In the genomic region with DNA sequence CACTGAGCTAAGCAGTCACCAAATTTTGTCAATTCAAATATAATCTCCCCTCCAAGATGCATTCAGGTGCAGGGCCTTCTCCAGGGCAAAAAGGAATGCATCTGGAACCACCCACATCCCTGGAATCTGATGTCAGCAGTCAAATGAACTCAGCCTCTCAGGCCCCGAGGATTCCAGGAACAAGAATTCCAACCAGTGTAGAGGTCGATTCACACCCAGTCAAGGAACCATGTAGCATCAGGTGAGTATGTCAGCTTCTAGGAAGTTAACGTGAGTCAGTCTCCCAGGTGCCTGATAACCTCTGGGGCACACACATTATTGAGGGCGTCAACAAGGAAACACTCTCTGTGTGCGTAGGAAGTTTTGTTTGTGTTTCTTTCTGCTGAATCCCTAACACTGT, we compare ENCODE assay signal across 8 cellular contexts.
DNase-seq lines count a peak whose midpoint lies in the region; ATAC-seq, FAIRE-seq and TF ChIP-seq lines count a peak whose summit lies in the region.
"Not testable (repeated sequence)": the region's sequence is repeated elsewhere in the genome, so short reads cannot be mapped to it uniquely, and the experiment has no call there.

No MANE protein-coding gene starts in this region.

- H3K4me3 ChIP-seq in BLaER1 treated with 17β-estradiol and CSF1 and Interleukin-3, amounts not matched to agents 10 nM and 100 nM; colonic mucosa; transverse colon: not testable (repeated sequence)

- ATAC-seq in activated T-helper 17 cell treated with anti-CD3 and anti-CD28 coated beads, Interleukin-2, amount 50 U/mL, for 72 hours (replicated peaks): peak; percentile 37

- H3K9ac ChIP-seq in BLaER1 treated with 17β-estradiol and CSF1 and Interleukin-3, amounts not matched to agents 10 nM and 100 nM; colonic mucosa (ENCODE audit: low read depth in 2 of 2, low read length in 2 of 2): not testable (repeated sequence)

- not testable (repeated sequence) for H4K20me1 ChIP-seq in BLaER1 treated with 17β-estradiol and CSF1 and Interleukin-3, amounts not matched to agents 10 nM and 100 nM

- peak; percentile 76 for FAIRE-seq in HTR-8/SVneo (lab: Jason Lieb, UNC)

- not testable (repeated sequence) for H3K27me3 ChIP-seq in BLaER1 treated with 17β-estradiol and CSF1 and Interleukin-3, amounts not matched to agents 10 nM and 100 nM; colonic mucosa; transverse colon

- intact Hi-C loops in colonic mucosa (cut with DNase I); transverse colon (cut with DNase I; ENCODE audit: low total_unique reads): not testable (repeated sequence)

- TF ChIP-seq CTCF in colonic mucosa (IDR thresholded peaks at IDR 0.05); nephron (IDR thresholded peaks at IDR 0.05; ENCODE audit: unreplicated experiment in 3 of 3); transverse colon (IDR thresholded peaks at IDR 0.05): not testable (repeated sequence)

- H3K27ac Mint-ChIP-seq in activated T-helper 17 cell treated with anti-CD3 and anti-CD28 coated beads, Interleukin-2, amount 50 U/mL, for 72 hours: not testable (repeated sequence)
- H3K27ac Mint-ChIP-seq in nephron: peak overlapping the region; percentile 17 to 43 (median 21)

- H3K9me3 ChIP-seq in BLaER1 treated with 17β-estradiol and CSF1 and Interleukin-3, amounts not matched to agents 10 nM and 100 nM (replicated peaks in 1 of 11); colonic mucosa; transverse colon: not testable (repeated sequence)

- in situ Hi-C loops in transverse colon (cut with MboI; ENCODE audit: low pct_ligation_motif_present in 1 of 4, low pct_unique_long_range_greater_than_20kb in 1 of 4, low sequenced_read_pairs in 3 of 4): not testable (repeated sequence)

- H3K4me1 ChIP-seq in BLaER1 treated with 17β-estradiol and CSF1 and Interleukin-3, amounts not matched to agents 10 nM and 100 nM: peaks cover 0 to 30% (median 21%) of the 10 kb centered on the region in 10 experiments; a peak in 15 of 20 replicates
- not testable (repeated sequence) for H3K4me1 ChIP-seq in colonic mucosa, transverse colon

- H3K36me3 ChIP-seq in BLaER1 treated with 17β-estradiol and CSF1 and Interleukin-3, amounts not matched to agents 10 nM and 100 nM; colonic mucosa; transverse colon: not testable (repeated sequence)

- H3K4me1 Mint-ChIP-seq in activated T-helper 17 cell treated with anti-CD3 and anti-CD28 coated beads, Interleukin-2, amount 50 U/mL, for 72 hours: not testable (repeated sequence)
- peaks cover 34% of the 10 kb centered on the region for H3K4me1 Mint-ChIP-seq in nephron

- H3K9me3 Mint-ChIP-seq in activated T-helper 17 cell treated with anti-CD3 and anti-CD28 coated beads, Interleukin-2, amount 50 U/mL, for 72 hours; nephron: not testable (repeated sequence)

- peak overlapping the region in 7 of 11 experiments; percentile 15 to 50 (median 36); a peak in 9 of 22 replicates for H3K4me2 ChIP-seq in BLaER1 treated with 17β-estradiol and CSF1 and Interleukin-3, amounts not matched to agents 10 nM and 100 nM

- H3K4me3 Mint-ChIP-seq in activated T-helper 17 cell treated with anti-CD3 and anti-CD28 coated beads, Interleukin-2, amount 50 U/mL, for 72 hours; nephron: not testable (repeated sequence)

- H3K36me3 Mint-ChIP-seq in activated T-helper 17 cell treated with anti-CD3 and anti-CD28 coated beads, Interleukin-2, amount 50 U/mL, for 72 hours (ENCODE audit: low read depth); nephron (ENCODE audit: low read depth): not testable (repeated sequence)

- H3K27me3 Mint-ChIP-seq in activated T-helper 17 cell treated with anti-CD3 and anti-CD28 coated beads, Interleukin-2, amount 50 U/mL, for 72 hours; nephron (ENCODE audit: low read depth): not testable (repeated sequence)

- not testable (repeated sequence) for TF ChIP-seq POLR2A in transverse colon (IDR thresholded peaks at IDR 0.05)

- not testable (repeated sequence) for DNase-seq in HTR-8/SVneo (ENCODE audit: insufficient read length, low spot score)
- DNase-seq in colonic mucosa (peak; percentile 73), glomerular visceral epithelial cell (ENCODE audit: extremely low spot score) (peak; percentile 1), left kidney (ENCODE audit: low read depth, low spot score) (peak; percentile 47), transverse colon (peak; percentile 64)

- not testable (repeated sequence) for TF ChIP-seq EP300 in transverse colon (IDR thresholded peaks at IDR 0.05; ENCODE audit: low read depth)

- WGBS in transverse colon (ENCODE audit: low coverage in 1 of 2), 2 donors: 67% methylated on average over 5 of the region's 5 CpGs; no CpG with 5 or more reads in 1 of the 2 donors

- peak overlapping the region in 1 of 11 experiments; percentile 31; a peak in 1 of 22 replicates for H3K27ac ChIP-seq in BLaER1 treated with 17β-estradiol and CSF1 and Interleukin-3, amounts not matched to agents 10 nM and 100 nM
- H3K27ac ChIP-seq in colonic mucosa (peak overlapping the region; percentile 63), transverse colon (peak overlapping the region; percentile 48 to 60 (median 54))
